In genomic region chr13:66341978-66342377, GRCh38 we compare ENCODE assay signal across 24 cellular contexts.
"Had no signal": no experiment of that assay in that cellular context is flagged by ENCODE, and none has a peak within 500 bp of the region (broad histone marks: within the 10 kb centered on the region; RNA-seq: fewer than 3 reads in every experiment).

No MANE protein-coding gene starts in this region.

- H3K9me3 Mint-ChIP-seq: activated CD4-positive, alpha-beta T cell treated with anti-CD3 and anti-CD28 coated beads, Interleukin-2, amount 10 ng/mL, durations not matched to agents 7 days and 5 days; activated naive CD4-positive, alpha-beta T cell treated with anti-CD3 and anti-CD28 coated beads, Interleukin-2, amount 50 U/mL, for 24 hours; WTC11 had no signal

- H3K4me3 Mint-ChIP-seq: activated CD4-positive, alpha-beta T cell treated with anti-CD3 and anti-CD28 coated beads, Interleukin-2, amount 10 ng/mL, durations not matched to agents 7 days and 5 days; activated CD8-positive, alpha-beta T cell treated with anti-CD3 and anti-CD28 coated beads for 36 hours; activated naive CD4-positive, alpha-beta T cell treated with anti-CD3 and anti-CD28 coated beads, Interleukin-2, amount 50 U/mL, for 24 hours; activated naive CD8-positive, alpha-beta T cell treated with anti-CD3 and anti-CD28 coated beads, Interleukin-2, amount 50 U/mL, for 24 hours; activated T-cell treated with anti-CD3 and anti-CD28 coated beads, Interleukin-2, amount 50 U/mL, for 4 hours; effector memory CD8-positive, alpha-beta T cell; T-helper 17 cell; WTC11 had no signal

- ATAC-seq: activated CD8-positive, alpha-beta T cell treated with anti-CD3 and anti-CD28 coated beads for 36 hours; activated naive CD8-positive, alpha-beta T cell treated with anti-CD3 and anti-CD28 coated beads, Interleukin-2, amount 50 U/mL, for 24 hours; activated T-cell treated with anti-CD3 and anti-CD28 coated beads, Interleukin-2, amount 50 U/mL, for 4 hours; effector memory CD8-positive, alpha-beta T cell; mucosa of descending colon; psoas muscle; T-helper 17 cell had no signal

- H3K36me3 Mint-ChIP-seq: activated naive CD4-positive, alpha-beta T cell treated with anti-CD3 and anti-CD28 coated beads, Interleukin-2, amount 50 U/mL, for 24 hours; WTC11 had no signal

- H3K27me3 Mint-ChIP-seq: activated CD4-positive, alpha-beta T cell treated with anti-CD3 and anti-CD28 coated beads, Interleukin-2, amount 10 ng/mL, durations not matched to agents 7 days and 5 days; activated CD8-positive, alpha-beta T cell treated with anti-CD3 and anti-CD28 coated beads for 36 hours; activated naive CD4-positive, alpha-beta T cell treated with anti-CD3 and anti-CD28 coated beads, Interleukin-2, amount 50 U/mL, for 24 hours; activated naive CD8-positive, alpha-beta T cell treated with anti-CD3 and anti-CD28 coated beads, Interleukin-2, amount 50 U/mL, for 24 hours; effector memory CD8-positive, alpha-beta T cell; T-helper 17 cell had no signal

- H3K27ac Mint-ChIP-seq: activated CD4-positive, alpha-beta T cell treated with anti-CD3 and anti-CD28 coated beads, Interleukin-2, amount 10 ng/mL, durations not matched to agents 7 days and 5 days; activated CD8-positive, alpha-beta T cell treated with anti-CD3 and anti-CD28 coated beads for 36 hours; activated naive CD4-positive, alpha-beta T cell treated with anti-CD3 and anti-CD28 coated beads, Interleukin-2, amount 50 U/mL, for 24 hours; activated naive CD8-positive, alpha-beta T cell treated with anti-CD3 and anti-CD28 coated beads, Interleukin-2, amount 50 U/mL, for 24 hours; activated T-helper 2 cell treated with anti-CD3 and anti-CD28 coated beads, Interferon-gamma antibody, Interleukin-2, Interleukin-4, amounts not matched to agents 10 μg/mL and 5 μg/mL and 100 μg/mL, durations not matched to agents 14 hours and 24 hours and 36 hours; effector memory CD8-positive, alpha-beta T cell; T-helper 17 cell; WTC11 had no signal

- H3K79me2 ChIP-seq: parathyroid adenoma had no signal

- H3K4me1 ChIP-seq: left ventricle myocardium inferior, parathyroid adenoma, psoas muscle had no signal

- H3K4me3 ChIP-seq: left ventricle myocardium inferior, mucosa of descending colon, psoas muscle, tibial nerve had no signal

- H3K36me3 ChIP-seq: left ventricle myocardium inferior, tibial nerve had no signal

- H3K27ac ChIP-seq: left ventricle myocardium inferior, parathyroid adenoma, psoas muscle, tibial nerve had no signal

- FAIRE-seq: bronchial epithelial cell had no signal

- H3K4me1 Mint-ChIP-seq: activated CD4-positive, alpha-beta T cell treated with anti-CD3 and anti-CD28 coated beads, Interleukin-2, amount 10 ng/mL, durations not matched to agents 7 days and 5 days; activated naive CD4-positive, alpha-beta T cell treated with anti-CD3 and anti-CD28 coated beads, Interleukin-2, amount 50 U/mL, for 24 hours; activated naive CD8-positive, alpha-beta T cell treated with anti-CD3 and anti-CD28 coated beads, Interleukin-2, amount 50 U/mL, for 24 hours; T-helper 17 cell had no signal

- H2AFZ ChIP-seq: parathyroid adenoma had no signal

- H3K9me3 ChIP-seq: left ventricle myocardium inferior, mucosa of descending colon, psoas muscle, tibial nerve had no signal

- DNase-seq: activated CD4-positive, alpha-beta T cell treated with anti-CD3 and anti-CD28 coated beads for 1 hour; activated CD4-positive, alpha-beta T cell treated with anti-CD3 and anti-CD28 coated beads, Interleukin-2, amount 10 ng/mL, durations not matched to agents 7 days and 5 days; activated CD8-positive, alpha-beta T cell treated with anti-CD3 and anti-CD28 coated beads for 36 hours; activated naive CD8-positive, alpha-beta T cell treated with anti-CD3 and anti-CD28 coated beads, Interleukin-2, amount 50 U/mL, for 24 hours; activated T-cell treated with anti-CD3 and anti-CD28 coated beads, Interleukin-2, amount 50 U/mL, for 4 hours; anterior cingulate cortex; cortex of kidney; effector memory CD8-positive, alpha-beta T cell; erythroblast; foreskin melanocyte; islet precursor cell; left ventricle myocardium inferior; mucosa of descending colon; psoas muscle; stimulated activated CD4-positive, alpha-beta T cell treated with anti-CD3 and anti-CD28 coated beads, Interleukin-15, amount 100 ng/mL, for 24 hours; stimulated activated CD4-positive, alpha-beta T cell treated with anti-CD3 and anti-CD28 coated beads, Interleukin-2, amount 100 ng/mL, for 24 hours; stimulated activated naive CD4-positive, alpha-beta T cell treated with Interleukin-2 at 50 U/mL for 16 hours; T-helper 17 cell had no signal

- H3K9ac ChIP-seq: parathyroid adenoma had no signal

- H3K27me3 ChIP-seq: tibial nerve had no signal
